In genomic region chr7:63789378-63790176, GRCh38 we compare ENCODE assay signal across 15 cellular contexts.
DNase-seq lines count a peak whose midpoint lies in the region; TF ChIP-seq lines count a peak whose summit lies in the region.
"Had no signal": no experiment of that assay in that cellular context is flagged by ENCODE, and none has a peak within 500 bp of the region (broad histone marks: within the 10 kb centered on the region; RNA-seq: fewer than 3 reads in every experiment).

No MANE protein-coding gene starts in this region.

- WGBS in esophagus, 2 donors: 28 to 31% methylated on average over 41 to 78 of the region's 78 CpGs

- H3K4me1 ChIP-seq in esophagus (ENCODE audit: control insufficient read depth in 2 of 2, insufficient read depth in 2 of 2, low read length in 1 of 2): no peaks in the 10 kb centered on the region
- H3K4me1 ChIP-seq: foreskin keratinocyte, stomach had no signal

- H3K4me3 ChIP-seq in esophagus (ENCODE audit: low read depth in 1 of 2, low read length in 2 of 2) (peak overlapping the region; percentile 36 to 62), brain microvascular endothelial cell (ENCODE audit: low read depth, low read length) (no peak overlapping the region)

- DNase-seq in Daoy (ENCODE audit: low read depth) (peak; percentile 69), NCI-H1930 (lab: John Stamatoyannopoulos, UW) (peak; percentile 75 to 79), posterior vena cava (ENCODE audit: low spot score) (peak; percentile 84), brain microvascular endothelial cell (no peak), inferior parietal cortex (ENCODE audit: extremely low spot score) (no peak), hippocampal formation (lab: John Stamatoyannopoulos, UW) (no peak), NCI-H774 (lab: John Stamatoyannopoulos, UW) (no peak)
- DNase-seq: CD4-positive, alpha-beta memory T cell; effector CD4-positive, alpha-beta T cell; foreskin keratinocyte; GF-D8; islet precursor cell; NCI-H2171; stomach had no signal

- H3K9me3 ChIP-seq in esophagus (ENCODE audit: control insufficient read depth in 2 of 2, insufficient read depth in 1 of 2, low read depth in 1 of 2, low read length in 1 of 2): peaks cover 0 to 8% of the 10 kb centered on the region in 2 donors

- no peak for TF ChIP-seq CTCF in brain microvascular endothelial cell (IDR thresholded peaks at IDR 0.05; ENCODE audit: low read depth, low read length, missing control alignments)

- H3K27ac ChIP-seq in esophagus (ENCODE audit: low read depth in 2 of 2, low read length in 1 of 2): peak overlapping the region; percentile 11 to 55
- H3K27ac ChIP-seq in brain microvascular endothelial cell: no peak overlapping the region
- H3K27ac ChIP-seq: foreskin keratinocyte, stomach had no signal

- H3K27me3 ChIP-seq in esophagus (ENCODE audit: control insufficient read depth in 1 of 2, insufficient read depth in 2 of 2, low read length in 2 of 2) (no peaks in the 10 kb centered on the region), brain microvascular endothelial cell (replicated peaks) (no peaks in the 10 kb centered on the region)
- H3K27me3 ChIP-seq: foreskin keratinocyte had no signal

- intact Hi-C loops in posterior vena cava (cut with DNase I): no loop called here

- H3K36me3 ChIP-seq in esophagus (ENCODE audit: control insufficient read depth in 2 of 2, insufficient read depth in 2 of 2, low read length in 1 of 2) (no peaks in the 10 kb centered on the region), brain microvascular endothelial cell (replicated peaks) (no peaks in the 10 kb centered on the region)
- H3K36me3 ChIP-seq: stomach had no signal

- in situ Hi-C loops in brain microvascular endothelial cell (cut with HindIII; ENCODE audit: low pct_ligation_motif_present, low sequenced_read_pairs): no loop called here

Comparison
In these comparisons a context has a peak if more than half of its experiments do, and no peak if none do; other contexts are left out.
1. DNase-seq: peak in Daoy (single experiment), NCI-H1930 (2 of 2) and posterior vena cava (single experiment); none in brain microvascular endothelial cell (single experiment), inferior parietal cortex (single experiment), hippocampal formation (0 of 2) and NCI-H774 (single experiment).